In the genomic region with DNA sequence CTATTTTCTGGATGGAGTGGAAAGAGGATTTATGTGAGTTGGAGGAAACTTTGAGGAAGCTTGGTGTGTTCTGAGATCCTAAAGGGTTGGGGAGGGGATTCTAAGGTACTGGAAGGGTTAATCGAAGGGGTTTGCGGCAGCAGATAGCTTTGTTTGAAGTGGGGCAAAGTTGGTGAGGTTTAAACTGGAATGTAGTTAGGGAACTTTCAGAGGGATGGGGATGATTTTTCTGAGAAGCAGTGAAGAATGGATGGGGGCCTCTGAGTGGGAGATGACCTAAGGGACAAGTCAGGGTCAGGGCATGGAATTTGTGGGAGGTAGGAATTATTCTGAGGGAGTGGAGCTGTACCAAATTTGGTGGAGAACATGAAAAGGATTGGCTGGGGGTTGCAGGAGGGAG, we compare ENCODE assay signal across 17 cellular contexts. TPM values are rescaled to one million over a fixed set of nuclear protein-coding genes. Genes with fewer than 3 reads are reported as not detected.
A peak's percentile ranks its signal among the peaks of the same experiment; 100 is the strongest.
DNase-seq lines count a peak whose midpoint lies in the region; ATAC-seq, FAIRE-seq and TF ChIP-seq lines count a peak whose summit lies in the region.
"Had no signal": no experiment of that assay in that cellular context is flagged by ENCODE, and none has a peak within 500 bp of the region (broad histone marks: within the 10 kb centered on the region; RNA-seq: fewer than 3 reads in every experiment).

No MANE protein-coding gene starts in this region.

- no peak overlapping the region for H3K9ac ChIP-seq in PC-3 (ENCODE audit: low read length)

- peaks cover 2 to 3% of the 10 kb centered on the region in 2 donors for H3K9me3 Mint-ChIP-seq in activated T-cell treated with anti-CD3 and anti-CD28 coated beads, Interleukin-2, amount 50 U/mL, for 72 hours
- no peaks in the 10 kb centered on the region for H3K9me3 Mint-ChIP-seq in activated T-cell treated with anti-CD3 and anti-CD28 coated beads, Interleukin-2, amount 50 U/mL, for 4 hours

- DNase-seq in activated T-cell treated with anti-CD3 and anti-CD28 coated beads, Interleukin-2, amount 50 U/mL, for 72 hours: no peak
- no peak for DNase-seq in activated T-cell treated with anti-CD3 and anti-CD28 coated beads, Interleukin-2, amount 50 U/mL, for 4 hours
- DNase-seq in PC-3 (no peak), sigmoid colon (no peak), Peyer's patch (no peak)
- DNase-seq: activated CD4-positive, alpha-beta T cell treated with anti-CD3 and anti-CD28 coated beads for 1 hour; activated gamma-delta T cell treated with Interleukin-2 at 50 U/mL for 16 hours; EL; heart left ventricle; mammary epithelial cell; NCI-H1092; SHP77 treated with DMSO at 0.1 percent for 48 hours; transverse colon had no signal

- H3K4me3 ChIP-seq in PC-3 (ENCODE audit: low read length): peak overlapping the region; percentile 49
- no peak overlapping the region for H3K4me3 ChIP-seq in sigmoid colon
- no peak overlapping the region for H3K4me3 ChIP-seq in Peyer's patch
- H3K4me3 ChIP-seq: heart left ventricle, transverse colon had no signal

- POLR2A ChIA-PET in PC-3 (lab: Charles Lee; ENCODE audit: unreplicated experiment): no interaction called here

- peak overlapping the region; percentile 28 for H3K27ac Mint-ChIP-seq in activated T-cell treated with anti-CD3 and anti-CD28 coated beads, Interleukin-2, amount 50 U/mL, for 72 hours

- H3K9me2 ChIP-seq in PC-3 (replicated peaks; ENCODE audit: low read length): no peaks in the 10 kb centered on the region

- 38 to 65% methylated on average over 2 of the region's 2 CpGs for WGBS in sigmoid colon, 2 donors

- no TSS peak for BruUV-seq in PC-3 (replicated peaks; lab: Mats Ljungman, UMichigan)

- intact Hi-C loops in PC-3 (cut with micrococcal nuclease) (no loop called here), sigmoid colon (cut with DNase I) (loop anchor here (5.0 kb wide), 1 partner anchor 108 kb away; no protein-coding TSS in a partner anchor)

- peaks cover 19 to 43% of the 10 kb centered on the region in 2 donors for H3K36me3 Mint-ChIP-seq in activated T-cell treated with anti-CD3 and anti-CD28 coated beads, Interleukin-2, amount 50 U/mL, for 72 hours (ENCODE audit: insufficient read depth in 2 of 2)
- peaks cover 27% of the 10 kb centered on the region for H3K36me3 Mint-ChIP-seq in activated T-cell treated with anti-CD3 and anti-CD28 coated beads, Interleukin-2, amount 50 U/mL, for 4 hours (ENCODE audit: insufficient read depth)

- peaks cover 25% of the 10 kb centered on the region for H4K20me1 ChIP-seq in PC-3 (ENCODE audit: low read length)

- H3K79me2 ChIP-seq in PC-3 (ENCODE audit: low read length): peaks cover 89% of the 10 kb centered on the region

- H3K9me3 ChIP-seq in PC-3 (ENCODE audit: low read length) (no peaks in the 10 kb centered on the region), sigmoid colon (no peaks in the 10 kb centered on the region), Peyer's patch (no peaks in the 10 kb centered on the region)
- H3K9me3 ChIP-seq: heart left ventricle, transverse colon had no signal

- H3K4me2 ChIP-seq in PC-3 (ENCODE audit: low read length): peak overlapping the region; percentile 74

- no peak for TF ChIP-seq CTCF in PC-3 (conservative IDR thresholded peaks at IDR 0.05; ENCODE audit: low read depth, low read length)
- TF ChIP-seq CTCF in sigmoid colon (IDR thresholded peaks at IDR 0.05): no peak
- TF ChIP-seq CTCF in Peyer's patch (IDR thresholded peaks at IDR 0.05): no peak

- peaks cover 66% of the 10 kb centered on the region for H3K4me1 Mint-ChIP-seq in activated T-cell treated with anti-CD3 and anti-CD28 coated beads, Interleukin-2, amount 50 U/mL, for 72 hours (ENCODE audit: low read depth)
- H3K4me1 Mint-ChIP-seq in activated T-cell treated with anti-CD3 and anti-CD28 coated beads, Interleukin-2, amount 50 U/mL, for 4 hours (ENCODE audit: low read depth): peaks cover 69% of the 10 kb centered on the region

- no peaks in the 10 kb centered on the region for H3K27me3 Mint-ChIP-seq in activated T-cell treated with anti-CD3 and anti-CD28 coated beads, Interleukin-2, amount 50 U/mL, for 72 hours (ENCODE audit: low read depth)
- H3K27me3 Mint-ChIP-seq in activated T-cell treated with anti-CD3 and anti-CD28 coated beads, Interleukin-2, amount 50 U/mL, for 4 hours (ENCODE audit: low read depth): no peaks in the 10 kb centered on the region

- H3K4me1 ChIP-seq in PC-3 (ENCODE audit: insufficient read depth, low read length): peaks cover 34% of the 10 kb centered on the region
- peaks cover 0 to 57% (median 43%) of the 10 kb centered on the region in 4 donors for H3K4me1 ChIP-seq in sigmoid colon
- peaks cover 0 to 18% (median 4%) of the 10 kb centered on the region in 4 donors for H3K4me1 ChIP-seq in Peyer's patch

- H3K4me3 Mint-ChIP-seq in activated T-cell treated with anti-CD3 and anti-CD28 coated beads, Interleukin-2, amount 50 U/mL, for 72 hours: peak overlapping the region; percentile 67 to 98
- no peak overlapping the region for H3K4me3 Mint-ChIP-seq in activated T-cell treated with anti-CD3 and anti-CD28 coated beads, Interleukin-2, amount 50 U/mL, for 4 hours

- no peak for TF ChIP-seq EP300 in sigmoid colon (IDR thresholded peaks at IDR 0.05)

- no peak overlapping the region for H2AFZ ChIP-seq in PC-3 (ENCODE audit: low read length)

- H3K36me3 ChIP-seq in PC-3 (ENCODE audit: low read depth, low read length): no peaks in the 10 kb centered on the region; the same call in 1 of the 2 replicates
- H3K36me3 ChIP-seq in sigmoid colon: no peaks in the 10 kb centered on the region
- no peaks in the 10 kb centered on the region for H3K36me3 ChIP-seq in Peyer's patch
- H3K36me3 ChIP-seq: transverse colon had no signal

- H3K27ac ChIP-seq in PC-3 (ENCODE audit: low read length) (no peak overlapping the region), sigmoid colon (peak overlapping the region in 3 of 4 donors; percentile 42 to 92 (median 54)), Peyer's patch (no peak overlapping the region)
- H3K27ac ChIP-seq: heart left ventricle, transverse colon had no signal

- TF ChIP-seq POLR2A in sigmoid colon (IDR thresholded peaks at IDR 0.05): no peak
- TF ChIP-seq POLR2A in Peyer's patch (IDR thresholded peaks at IDR 0.05): no peak

- ATAC-seq in activated T-cell treated with anti-CD3 and anti-CD28 coated beads, Interleukin-2, amount 50 U/mL, for 72 hours (replicated peaks in 1 of 2): no peak
- no peak for ATAC-seq in activated T-cell treated with anti-CD3 and anti-CD28 coated beads, Interleukin-2, amount 50 U/mL, for 4 hours
- ATAC-seq in PC-3: no peak
- ATAC-seq in GM18858 (IDR thresholded peaks at IDR 0.05; ENCODE audit: unreplicated experiment): no peak
- no peak for ATAC-seq in HG03342 (IDR thresholded peaks at IDR 0.05; ENCODE audit: unreplicated experiment)
- ATAC-seq: heart left ventricle had no signal

- FAIRE-seq in endometrium (lab: Jason Lieb, UNC): peak; percentile 69
- FAIRE-seq: GM18507 had no signal

- CTCF ChIA-PET in PC-3 (lab: Charles Lee): no interaction called here

- no peaks in the 10 kb centered on the region for H3F3A ChIP-seq in PC-3 (ENCODE audit: low read length, unreplicated experiment)

- H3K27me3 ChIP-seq in PC-3 (ENCODE audit: low read length) (no peaks in the 10 kb centered on the region), sigmoid colon (no peaks in the 10 kb centered on the region), Peyer's patch (no peaks in the 10 kb centered on the region)
- H3K27me3 ChIP-seq: heart left ventricle, transverse colon had no signal

RNA-seq across cellular contexts. Expression of a gene that starts 3.9 kb away (rescaled TPM):
- 100 to 1,000 TPM; 232 to 254 TPM for total RNA-seq in activated T-cell treated with anti-CD3 and anti-CD28 coated beads, Interleukin-2, amount 50 U/mL, for 72 hours
- 100 to 1,000 TPM in 1 of 3 donors, 10 to 100 TPM in 2; 90.0 to 112 (median 99.3) TPM for total RNA-seq in activated T-cell treated with anti-CD3 and anti-CD28 coated beads, Interleukin-2, amount 50 U/mL, for 4 hours
- total RNA-seq in PC-3 (2014; rRNA removed) (99.7 and 134 TPM in 2 replicates), sigmoid colon (100 to 1,000 TPM; 109 to 191 (median 161) TPM), Peyer's patch (10 to 100 TPM; 35.9 to 73.4 (median 40.3) TPM)
- 10 to 100 TPM; 50.5 to 82.6 (median 57.3) TPM for polyA plus RNA-seq in sigmoid colon

RNA-seq across cellular contexts. Expression of a gene that starts 21.0 kb away (rescaled TPM):
- total RNA-seq in activated T-cell treated with anti-CD3 and anti-CD28 coated beads, Interleukin-2, amount 50 U/mL, for 72 hours: 10 to 100 TPM; 76.0 to 84.0 TPM
- 10 to 100 TPM; 77.7 to 91.6 (median 90.4) TPM for total RNA-seq in activated T-cell treated with anti-CD3 and anti-CD28 coated beads, Interleukin-2, amount 50 U/mL, for 4 hours
- total RNA-seq in PC-3 (2014; rRNA removed) (13.4 and 20.0 TPM in 2 replicates), sigmoid colon (10 to 100 TPM; 19.3 to 25.3 (median 21.8) TPM), Peyer's patch (10 to 100 TPM; 24.7 to 61.9 (median 42.4) TPM)
- 10 to 100 TPM in 1 of 3 donors, 1 to 10 TPM in 2; 5.4 to 21.9 (median 6.7) TPM for polyA plus RNA-seq in sigmoid colon

Comparison
In these comparisons a context has a peak if more than half of its experiments do, and no peak if none do; other contexts are left out.
1. H3K27ac ChIP-seq: peak in sigmoid colon (3 of 4); none in PC-3 (single experiment) and Peyer's patch (0 of 4).